In genomic region chr6:146337376-146337775, GRCh38 we compare ENCODE assay signal across 14 cellular contexts.
DNase-seq lines count a peak whose midpoint lies in the region; ATAC-seq and TF ChIP-seq lines count a peak whose summit lies in the region.
"Had no signal": no experiment of that assay in that cellular context is flagged by ENCODE, and none has a peak within 500 bp of the region (broad histone marks: within the 10 kb centered on the region; RNA-seq: fewer than 3 reads in every experiment).

No MANE protein-coding gene starts in this region.

- no peaks in the 10 kb centered on the region for H3K36me3 Mint-ChIP-seq in progenitor cell of endocrine pancreas (ENCODE audit: insufficient read depth)
- H3K36me3 Mint-ChIP-seq: CD4-positive, CD25-positive, alpha-beta regulatory T cell had no signal

- H3K4me3 ChIP-seq in heart right ventricle (no peak overlapping the region), fibroblast of pulmonary artery (replicated peaks; ENCODE audit: low read depth, low read length) (no peak overlapping the region), smooth muscle cell (no peak overlapping the region)
- H3K4me3 ChIP-seq: BLaER1 treated with 17β-estradiol and CSF1 and Interleukin-3, amounts not matched to agents 10 nM and 100 nM; GM12878 had no signal

- TF ChIP-seq CTCF in heart right ventricle (IDR thresholded peaks at IDR 0.05) (no peak), fibroblast of pulmonary artery (IDR thresholded peaks at IDR 0.05; ENCODE audit: low read length, missing control alignments) (no peak), smooth muscle cell (IDR thresholded peaks at IDR 0.05; ENCODE audit: borderline replicate concordance, insufficient read depth, poor library complexity, severe bottlenecking) (no peak), progenitor cell of endocrine pancreas (IDR thresholded peaks at IDR 0.05; ENCODE audit: unreplicated experiment) (no peak)

- peak overlapping the region; percentile 56 for H2AFZ ChIP-seq in smooth muscle cell (ENCODE audit: low read depth)

- no peaks in the 10 kb centered on the region for H3K27me3 Mint-ChIP-seq in progenitor cell of endocrine pancreas
- H3K27me3 Mint-ChIP-seq: CD4-positive, CD25-positive, alpha-beta regulatory T cell had no signal

- DNase-seq in left ventricle myocardium superior (no peak), heart right ventricle (no peak), cerebellar cortex (ENCODE audit: low spot score) (peak; percentile 95), fibroblast of pulmonary artery (ENCODE audit: low read depth) (peak; percentile 50), smooth muscle cell (lab: John Stamatoyannopoulos, UW; ENCODE audit: unreplicated experiment) (no peak), DMS 273 treated with DMSO at 0.1 percent for 48 hours (lab: John Stamatoyannopoulos, UW) (no peak), progenitor cell of endocrine pancreas (ENCODE audit: low spot score, unreplicated experiment) (no peak), NOMO-1 treated with dmso at 0.1 percent for 144 hours (lab: John Stamatoyannopoulos, UW; ENCODE audit: unreplicated experiment) (no peak)
- DNase-seq: CD4-positive, CD25-positive, alpha-beta regulatory T cell; GOT3; H9 had no signal

- no peak overlapping the region for H3K4me2 ChIP-seq in smooth muscle cell

- H3K4me1 Mint-ChIP-seq in progenitor cell of endocrine pancreas (ENCODE audit: low read depth), result peaks cover 15% of the 10 kb centered on the region
- H3K4me1 Mint-ChIP-seq: CD4-positive, CD25-positive, alpha-beta regulatory T cell had no signal

- H4K20me1 ChIP-seq in smooth muscle cell (ENCODE audit: low read depth), result no peaks in the 10 kb centered on the region
- H4K20me1 ChIP-seq: BLaER1 treated with 17β-estradiol and CSF1 and Interleukin-3, amounts not matched to agents 10 nM and 100 nM had no signal

- no peak overlapping the region for H3K9ac ChIP-seq in smooth muscle cell (ENCODE audit: low read depth)
- H3K9ac ChIP-seq: BLaER1 treated with 17β-estradiol and CSF1 and Interleukin-3, amounts not matched to agents 10 nM and 100 nM had no signal

- no peaks in the 10 kb centered on the region for H3F3A ChIP-seq in smooth muscle cell (ENCODE audit: low read depth)

- H3K9me3 ChIP-seq in heart right ventricle (no peaks in the 10 kb centered on the region), smooth muscle cell (replicated peaks; ENCODE audit: low read depth) (no peaks in the 10 kb centered on the region)

- H3K4me1 ChIP-seq in heart right ventricle (peaks cover 0 to 12% (median 0%) of the 10 kb centered on the region in 9 donors), smooth muscle cell (ENCODE audit: low read depth) (no peaks in the 10 kb centered on the region)

- intact Hi-C loops in left ventricle myocardium superior (cut with micrococcal nuclease) (no loop called here), heart right ventricle (cut with DNase I) (no loop called here)

- WGBS in heart right ventricle, 2 donors, result 32 to 36% methylated on average over 4 of the region's 4 CpGs
- WGBS in smooth muscle cell (ENCODE audit: low lambda C conversion rate), result 73% methylated on average over 4 of the region's 4 CpGs

- ATAC-seq in left ventricle myocardium superior (peak; percentile 32), heart right ventricle (no peak)
- ATAC-seq: GM12878 had no signal

- H3K79me2 ChIP-seq in smooth muscle cell (ENCODE audit: low read depth), result no peaks in the 10 kb centered on the region

- H3K36me3 ChIP-seq in heart right ventricle (no peaks in the 10 kb centered on the region), smooth muscle cell (ENCODE audit: low read depth) (no peaks in the 10 kb centered on the region)
- H3K36me3 ChIP-seq: BLaER1 treated with 17β-estradiol and CSF1 and Interleukin-3, amounts not matched to agents 10 nM and 100 nM had no signal

- no peak overlapping the region for H3K4me3 Mint-ChIP-seq in progenitor cell of endocrine pancreas (ENCODE audit: low read depth)
- H3K4me3 Mint-ChIP-seq: CD4-positive, CD25-positive, alpha-beta regulatory T cell; H9 had no signal

- H3K27me3 ChIP-seq in heart right ventricle (no peaks in the 10 kb centered on the region), smooth muscle cell (ENCODE audit: low read depth) (no peaks in the 10 kb centered on the region)
- H3K27me3 ChIP-seq: BLaER1 treated with 17β-estradiol and CSF1 and Interleukin-3, amounts not matched to agents 10 nM and 100 nM had no signal

- no peak overlapping the region for H3K27ac ChIP-seq in heart right ventricle
- no peak overlapping the region for H3K27ac ChIP-seq in smooth muscle cell (ENCODE audit: low read depth)
- H3K27ac ChIP-seq: 22Rv1 had no signal

- peaks cover 6% of the 10 kb centered on the region for H3K9me3 Mint-ChIP-seq in progenitor cell of endocrine pancreas (ENCODE audit: low read depth)

- no peak overlapping the region for H3K27ac Mint-ChIP-seq in progenitor cell of endocrine pancreas
- H3K27ac Mint-ChIP-seq: CD4-positive, CD25-positive, alpha-beta regulatory T cell; H9 had no signal

Comparison
In these comparisons a context has a peak if more than half of its experiments do, and no peak if none do; other contexts are left out.
1. DNase-seq: peak in cerebellar cortex (single experiment) and fibroblast of pulmonary artery (single experiment); none in left ventricle myocardium superior (single experiment), heart right ventricle (0 of 2), smooth muscle cell (single experiment), DMS 273 treated with DMSO at 0.1 percent for 48 hours (single experiment), progenitor cell of endocrine pancreas (single experiment) and NOMO-1 treated with dmso at 0.1 percent for 144 hours (single experiment).